In genomic region chr12:60874091-60874490, GRCh38 we compare ENCODE assay signal across 18 cellular contexts.
DNase-seq lines count a peak whose midpoint lies in the region; ATAC-seq and TF ChIP-seq lines count a peak whose summit lies in the region.
"Had no signal": no experiment of that assay in that cellular context is flagged by ENCODE, and none has a peak within 500 bp of the region (broad histone marks: within the 10 kb centered on the region; RNA-seq: fewer than 3 reads in every experiment).

No MANE protein-coding gene starts in this region.

- H3K4me3 ChIP-seq in HEK293 (ENCODE audit: low read depth, low read length) (no peak overlapping the region), IMR-90 (ENCODE audit: insufficient read depth, low read depth, low read length) (no peak overlapping the region), endocrine pancreas (ENCODE audit: control insufficient read depth, insufficient read depth, low read length) (peak overlapping the region; percentile 14)
- H3K4me3 ChIP-seq: BLaER1 had no signal

- H2BK120ac ChIP-seq in IMR-90 (ENCODE audit: low read depth, low read length): no peak overlapping the region

- intact Hi-C loops in IMR-90 (cut with micrococcal nuclease): no loop called here

- no peak overlapping the region for H3K9ac ChIP-seq in IMR-90 (ENCODE audit: low read depth, low read length)
- H3K9ac ChIP-seq in endocrine pancreas (ENCODE audit: control insufficient read depth, insufficient read depth, low read length): no peak overlapping the region
- H3K9ac ChIP-seq: BLaER1 had no signal

- H2AFZ ChIP-seq in IMR-90 (replicated peaks; ENCODE audit: low read length, poor library complexity): no peak overlapping the region

- no peak overlapping the region for H4K8ac ChIP-seq in IMR-90 (ENCODE audit: low read depth in 2 of 2, low read length in 2 of 2)

- H3K23ac ChIP-seq in IMR-90 (ENCODE audit: low read depth, low read length): no peak overlapping the region

- no peak overlapping the region for H4K91ac ChIP-seq in IMR-90 (ENCODE audit: insufficient read depth, low read depth, low read length)

- TF ChIP-seq RAD21 in IMR-90 (IDR thresholded peaks at IDR 0.05; ENCODE audit: low read length): no peak

- H3K18ac ChIP-seq in IMR-90 (ENCODE audit: low read depth, low read length): no peak overlapping the region

- TF ChIP-seq CTCF in HEK293 (tag by site-specific recombination; IDR thresholded peaks at IDR 0.05) (no peak), IMR-90 (conservative IDR thresholded peaks at IDR 0.05; ENCODE audit: low read depth, low read length) (no peak), GM13976 (IDR thresholded peaks at IDR 0.05; ENCODE audit: borderline replicate concordance, control extremely low read depth, extremely low read depth, insufficient read depth, missing control alignments) (no peak)

- no TSS peak for BruUV-seq in IMR-90 (replicated peaks; lab: Mats Ljungman, UMichigan)

- no peaks in the 10 kb centered on the region for H3K9me3 ChIP-seq in HEK293 (ENCODE audit: control insufficient read depth, insufficient read depth, low read depth, low read length)
- H3K9me3 ChIP-seq in IMR-90 (ENCODE audit: control insufficient read depth, insufficient read depth, low read length): no peaks in the 10 kb centered on the region
- H3K9me3 ChIP-seq in endocrine pancreas (ENCODE audit: control insufficient read depth, low read length): no peaks in the 10 kb centered on the region
- H3K9me3 ChIP-seq: BE2C, BLaER1, Caco-2 had no signal

- no peak overlapping the region for H3K14ac ChIP-seq in IMR-90 (replicated peaks; ENCODE audit: low read depth, low read length)

- no peaks in the 10 kb centered on the region for H3K9me1 ChIP-seq in IMR-90 (ENCODE audit: insufficient read depth, low read length)

- no peak overlapping the region for H3K56ac ChIP-seq in IMR-90 (ENCODE audit: extremely low read depth, insufficient read depth, low read length)

- H2AK9ac ChIP-seq in IMR-90 (replicated peaks; ENCODE audit: low read depth, low read length, poor library complexity): no peak overlapping the region

- no peak overlapping the region for H3K4me2 ChIP-seq in IMR-90 (ENCODE audit: low read depth, low read length)
- H3K4me2 ChIP-seq: BLaER1 had no signal

- H2BK5ac ChIP-seq in IMR-90 (ENCODE audit: low read depth, low read length, poor library complexity, severe bottlenecking): no peak overlapping the region

- no peak overlapping the region for H2AK5ac ChIP-seq in IMR-90 (ENCODE audit: low read depth, low read length)

- CTCF ChIA-PET in HEK293 (lab: Yijun Ruan, JAX): interaction anchor here (0.6 kb wide), 1 partner anchor 1237 kb away, joined by 3 read pairs; no protein-coding TSS in a partner anchor
- CTCF ChIA-PET in IMR-90 (lab: Yijun Ruan, JAX): no interaction called here

- dilution Hi-C loops in IMR-90 (cut with HindIII; ENCODE audit: low sequenced_read_pairs, unreplicated experiment): no loop called here

- no peaks in the 10 kb centered on the region for H3K36me3 ChIP-seq in HEK293 (ENCODE audit: control insufficient read depth in 2 of 2, insufficient read depth in 1 of 2, low read length in 2 of 2)
- H3K36me3 ChIP-seq in IMR-90 (ENCODE audit: control insufficient read depth, insufficient read depth, low read length): no peaks in the 10 kb centered on the region
- H3K36me3 ChIP-seq in endocrine pancreas (ENCODE audit: control insufficient read depth, insufficient read depth, low read length): no peaks in the 10 kb centered on the region
- H3K36me3 ChIP-seq: BE2C, BLaER1 had no signal

- no peak for TF ChIP-seq POLR2A in IMR-90 (IDR thresholded peaks at IDR 0.05; ENCODE audit: low read depth, low read length)

- DNase-seq in IMR-90 (no peak), GM13976 (ENCODE audit: low spot score) (no peak)
- DNase-seq: 8988T; ACHN; BE2C; C1 segment of cervical spinal cord; Caco-2; Calu3; CD4-positive, alpha-beta memory T cell; CD4-positive, CD25-positive, alpha-beta regulatory T cell; CD8-positive, alpha-beta memory T cell; DMS79 treated with DMSO at 0.1 percent for 48 hours; GF-D8 had no signal

- POLR2A ChIA-PET in HEK293 (lab: Yijun Ruan, JAX): no interaction called here
- POLR2A ChIA-PET in IMR-90 (lab: Charles Lee; ENCODE audit: unreplicated experiment): no interaction called here

- no peak overlapping the region for H4K5ac ChIP-seq in IMR-90 (ENCODE audit: low read depth, low read length)

- H3K4ac ChIP-seq in IMR-90 (ENCODE audit: low read depth, low read length): no peak overlapping the region

- H3K4me1 ChIP-seq in HEK293 (ENCODE audit: control insufficient read depth, insufficient read depth, low read length): no peaks in the 10 kb centered on the region
- peaks cover 5% of the 10 kb centered on the region; the same call in 1 of the 2 replicates for H3K4me1 ChIP-seq in IMR-90 (ENCODE audit: control insufficient read depth, insufficient read depth, low read length)
- H3K4me1 ChIP-seq in endocrine pancreas (ENCODE audit: control insufficient read depth, insufficient read depth, low read length): peaks cover 7% of the 10 kb centered on the region
- H3K4me1 ChIP-seq: BE2C, BLaER1, Caco-2 had no signal

- in situ Hi-C loops in IMR-90 (cut with MboI; ENCODE audit: low sequenced_read_pairs): no loop called here
- in situ Hi-C loops in GM13976 (cut with MboI; ENCODE audit: low sequenced_read_pairs, unreplicated experiment): no loop called here

- H4K20me1 ChIP-seq in IMR-90 (ENCODE audit: insufficient read depth, low read length): no peaks in the 10 kb centered on the region
- H4K20me1 ChIP-seq: BLaER1 had no signal

- H3K27me3 ChIP-seq in IMR-90 (ENCODE audit: control insufficient read depth, insufficient read depth, low read length): no peaks in the 10 kb centered on the region
- no peaks in the 10 kb centered on the region for H3K27me3 ChIP-seq in endocrine pancreas (ENCODE audit: control insufficient read depth, insufficient read depth, low read length)
- H3K27me3 ChIP-seq: BE2C, BLaER1 had no signal

- ATAC-seq in IMR-90 (ENCODE audit: low read depth) (no peak), HG03460 (IDR thresholded peaks at IDR 0.05; ENCODE audit: unreplicated experiment) (no peak), GM19452 (IDR thresholded peaks at IDR 0.05; ENCODE audit: unreplicated experiment) (no peak)

- no peak overlapping the region for H3K27ac ChIP-seq in HEK293 (ENCODE audit: extremely low read depth, low read depth, low read length)
- peak overlapping the region; percentile 40; the same call in 1 of the 2 replicates for H3K27ac ChIP-seq in IMR-90 (ENCODE audit: insufficient read depth, low read length)
- H3K27ac ChIP-seq: BLaER1 had no signal

- H2BK20ac ChIP-seq in IMR-90 (ENCODE audit: low read depth, low read length): no peak overlapping the region

- H2BK15ac ChIP-seq in IMR-90 (ENCODE audit: low read depth, low read length): no peak overlapping the region

- H3K79me1 ChIP-seq in IMR-90 (ENCODE audit: low read depth in 1 of 2, low read length in 2 of 2): no peaks in the 10 kb centered on the region

TF ChIP-seq in HEK293, 187 proteins besides CTCF, POLR2A, EP300 and RAD21 (continues in another document):
- TF ChIP-seq ZNF157 (tag by site-specific recombination; IDR thresholded peaks at IDR 0.05) (no peak), ZFP3 (tag by site-specific recombination; IDR thresholded peaks at IDR 0.05; ENCODE audit: low read depth) (no peak), ZNF677 (tag by site-specific recombination; IDR thresholded peaks at IDR 0.05) (no peak), ZNF624 (tag by site-specific recombination; IDR thresholded peaks at IDR 0.05) (no peak), ZNF473 (tag by site-specific recombination; IDR thresholded peaks at IDR 0.05) (no peak), INSM2 (tag by site-specific recombination; IDR thresholded peaks at IDR 0.05) (no peak)

TF ChIP-seq in IMR-90, 13 proteins besides CTCF, POLR2A, EP300 and RAD21:
- TF ChIP-seq MXI1 (IDR thresholded peaks at IDR 0.05; ENCODE audit: borderline replicate concordance, low read depth, low read length) (no peak), FOS (IDR thresholded peaks at IDR 0.05; ENCODE audit: low read depth, low read length) (no peak), SMC3 (IDR thresholded peaks at IDR 0.05; ENCODE audit: low read depth, low read length) (no peak), RCOR1 (IDR thresholded peaks at IDR 0.05; ENCODE audit: insufficient replicate concordance, low read length) (no peak), NFE2L2 (IDR thresholded peaks at IDR 0.05; ENCODE audit: low read depth, low read length) (no peak), BHLHE40 (IDR thresholded peaks at IDR 0.05; ENCODE audit: low read depth, low read length) (no peak), CHD1 (IDR thresholded peaks at IDR 0.05; ENCODE audit: low read depth, low read length) (no peak), CEBPB (IDR thresholded peaks at IDR 0.05; ENCODE audit: low read depth, low read length) (no peak), MAFK (IDR thresholded peaks at IDR 0.05; ENCODE audit: low read depth, low read length) (no peak), MAZ (IDR thresholded peaks at IDR 0.05; ENCODE audit: borderline replicate concordance, low read depth, low read length) (no peak), RFX5 (IDR thresholded peaks at IDR 0.05; ENCODE audit: low read depth, low read length) (no peak), ELK1 (IDR thresholded peaks at IDR 0.05; ENCODE audit: borderline replicate concordance, low read depth, low read length) (no peak), USF2 (IDR thresholded peaks at IDR 0.05; ENCODE audit: low read depth, low read length) (no peak)
